ENCODE assay signal across 8 cellular contexts in genomic region chr4:148441986-148442829, GRCh38. TPM values are rescaled to one million over a fixed set of nuclear protein-coding genes. Genes with fewer than 3 reads are reported as not detected.
DNase-seq lines count a peak whose midpoint lies in the region; ATAC-seq and TF ChIP-seq lines count a peak whose summit lies in the region.

NR3C2 (minus strand) TSS chr4:148442414.

- H3K36me3 Mint-ChIP-seq in natural killer cell treated with Interleukin-12 subunit alpha and Interleukin-12 subunit beta and Interleukin-15 and Interleukin-18, amount 100 ng/mL, for 72 hours: no peaks in the 10 kb centered on the region

- DNase-seq in EL (peak; percentile 95), GOT3 (lab: John Stamatoyannopoulos, UW) (peak; percentile 46), LNCaP clone FGC (ENCODE audit: low read depth) (peak; percentile 98), SHP77 (lab: John Stamatoyannopoulos, UW) (peak; percentile 73 to 86), activated gamma-delta T cell (lab: John Stamatoyannopoulos, UW) (peak; percentile 79), fibroblast of the aortic adventitia (ENCODE audit: low read depth) (peak; percentile 96)
- DNase-seq in natural killer cell treated with Interleukin-12 subunit alpha and Interleukin-12 subunit beta and Interleukin-15 and Interleukin-18, amount 100 ng/mL, for 72 hours (ENCODE audit: low spot score): peak; percentile 98
- peak; percentile 97 for DNase-seq in stimulated activated naive CD4-positive, alpha-beta T cell treated with Interleukin-2 at 50 U/mL for 16 hours (lab: John Stamatoyannopoulos, UW)

- H3K27ac Mint-ChIP-seq in natural killer cell treated with Interleukin-12 subunit alpha and Interleukin-12 subunit beta and Interleukin-15 and Interleukin-18, amount 100 ng/mL, for 72 hours: peak within 1 kb of the TSS; percentile 64 to 79

- peak within 1 kb of the TSS; percentile 93 for H3K4me3 Mint-ChIP-seq in natural killer cell treated with Interleukin-12 subunit alpha and Interleukin-12 subunit beta and Interleukin-15 and Interleukin-18, amount 100 ng/mL, for 72 hours

- H3K4me3 ChIP-seq in LNCaP clone FGC (ENCODE audit: low read depth, low read length) (peak within 1 kb of the TSS; percentile 83), fibroblast of the aortic adventitia (ENCODE audit: low read depth, low read length) (peak within 1 kb of the TSS; percentile 85)

- H3K27me3 Mint-ChIP-seq in natural killer cell treated with Interleukin-12 subunit alpha and Interleukin-12 subunit beta and Interleukin-15 and Interleukin-18, amount 100 ng/mL, for 72 hours: peaks cover 28 to 42% of the 10 kb centered on the region in 2 donors

- H3K9me3 Mint-ChIP-seq in natural killer cell treated with Interleukin-12 subunit alpha and Interleukin-12 subunit beta and Interleukin-15 and Interleukin-18, amount 100 ng/mL, for 72 hours: no peaks in the 10 kb centered on the region

- H3K4me1 Mint-ChIP-seq in natural killer cell treated with Interleukin-12 subunit alpha and Interleukin-12 subunit beta and Interleukin-15 and Interleukin-18, amount 100 ng/mL, for 72 hours (ENCODE audit: low read depth in 2 of 2): peaks cover 16 to 21% of the 10 kb centered on the region in 2 donors

- no peak for TF ChIP-seq CTCF in LNCaP clone FGC (IDR thresholded peaks at IDR 0.05; ENCODE audit: control insufficient read depth, extremely low read depth, insufficient read depth)
- TF ChIP-seq CTCF in fibroblast of the aortic adventitia (IDR thresholded peaks at IDR 0.05; ENCODE audit: insufficient read depth, low read length): no peak

- peak; percentile 96 to 98 for ATAC-seq in natural killer cell treated with Interleukin-12 subunit alpha and Interleukin-12 subunit beta and Interleukin-15 and Interleukin-18, amount 100 ng/mL, for 72 hours

RNA-seq across cellular contexts. Expression of gene NR3C2, which starts in this region (rescaled TPM):
- 2.4 and 4.7 TPM in 2 replicates for total RNA-seq in fibroblast of the aortic adventitia (ENCODE audit: low replicate concordance)
- total RNA-seq in natural killer cell treated with Interleukin-12 subunit alpha and Interleukin-12 subunit beta and Interleukin-15 and Interleukin-18, amount 100 ng/mL, for 72 hours: 1 to 10 TPM; 1.5 to 2.4 TPM

Comparison
In these comparisons a context has a peak if more than half of its experiments do, and no peak if none do; other contexts are left out.
1. Peak in every context shown above with its lines: DNase-seq, ATAC-seq and H3K4me3 ChIP-seq.
2. DNase-seq: peak in every context shown above with its lines; median percentile 98 in LNCaP clone FGC; 98 in natural killer cell treated with Interleukin-12 subunit alpha and Interleukin-12 subunit beta and Interleukin-15 and Interleukin-18, amount 100 ng/mL, for 72 hours; 97 in stimulated activated naive CD4-positive, alpha-beta T cell treated with Interleukin-2 at 50 U/mL for 16 hours; 96 in fibroblast of the aortic adventitia; 95 in EL; 80 in SHP77; 79 in activated gamma-delta T cell; 46 in GOT3.